2 cellular contexts compared by ENCODE assay signal in the genomic region with DNA sequence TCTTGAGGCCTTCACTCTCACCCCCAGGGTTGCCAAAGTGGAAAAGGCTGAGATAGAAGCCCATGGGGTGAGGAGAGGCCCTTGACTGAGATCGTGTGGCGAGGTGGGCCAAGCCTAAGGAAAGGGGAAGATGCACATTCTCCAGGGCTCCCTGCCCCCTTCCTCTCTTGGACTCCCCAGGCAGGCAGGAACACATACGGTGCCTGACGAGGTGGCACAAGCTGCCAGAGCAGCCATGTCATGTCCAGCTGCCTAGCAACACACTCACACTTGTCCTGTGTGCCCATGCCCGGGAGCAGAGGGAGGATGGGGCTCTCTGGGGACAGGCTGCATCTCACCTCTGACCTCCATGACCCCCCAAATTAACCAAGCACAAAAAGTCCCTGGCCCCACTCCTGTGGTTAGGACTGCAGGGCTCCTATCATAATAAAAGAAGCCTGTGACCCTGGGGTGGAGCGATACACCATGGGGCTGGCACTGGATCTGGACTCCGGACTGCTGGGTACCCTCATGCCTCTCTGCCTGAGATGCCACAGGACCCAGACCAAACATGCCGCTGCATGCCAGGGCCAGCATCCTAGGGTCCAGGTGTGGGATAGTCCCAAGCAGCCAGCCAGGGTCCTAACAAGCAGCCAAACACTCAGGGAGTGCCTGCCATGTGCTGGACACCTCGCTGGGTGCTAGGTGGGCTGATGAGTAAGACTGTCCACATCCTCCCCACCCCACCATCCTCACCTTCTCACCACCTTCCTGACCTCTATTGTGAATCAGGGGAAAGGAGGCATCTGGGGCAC.
TF ChIP-seq lines count a peak whose summit lies in the region.

No MANE protein-coding gene starts in this region.

TF ChIP-seq in GM23338, 12 proteins besides CTCF, POLR2A, EP300 and RAD21:
- TF ChIP-seq ZNF331 (CRISPR knock-in tag; IDR thresholded peaks at IDR 0.05; ENCODE audit: low read depth) (no peak), NANOG (IDR thresholded peaks at IDR 0.05; ENCODE audit: borderline replicate concordance) (no peak), STAT1 (IDR thresholded peaks at IDR 0.05; ENCODE audit: unreplicated experiment) (no peak), ZNF114 (CRISPR knock-in tag; IDR thresholded peaks at IDR 0.05) (no peak)
TF ChIP-seq in GM23338: peak in this region for 0.

TF ChIP-seq in endothelial cell of umbilical vein, 7 proteins besides CTCF, POLR2A, EP300 and RAD21:
- no peak for TF ChIP-seq FOS (IDR thresholded peaks at IDR 0.05; ENCODE audit: borderline replicate concordance, insufficient read depth, low read length)
- TF ChIP-seq EZH2 (IDR thresholded peaks at IDR 0.05; ENCODE audit: borderline replicate concordance, low read depth, low read length, severe bottlenecking): no peak
- TF ChIP-seq POLR2AphosphoS5 (IDR thresholded peaks at IDR 0.05; ENCODE audit: insufficient read depth, low read depth, low read length): no peak
- TF ChIP-seq MAX (IDR thresholded peaks at IDR 0.05; ENCODE audit: insufficient read depth, insufficient read length): no peak
